16 cellular contexts compared by ENCODE assay signal in genomic region chr2:95017836-95018235, GRCh38. TPM values are rescaled to one million over a fixed set of nuclear protein-coding genes. Genes with fewer than 3 reads are reported as not detected.
DNase-seq lines count a peak whose midpoint lies in the region; TF ChIP-seq lines count a peak whose summit lies in the region.
"Had no signal": no experiment of that assay in that cellular context is flagged by ENCODE, and none has a peak within 500 bp of the region (broad histone marks: within the 10 kb centered on the region; RNA-seq: fewer than 3 reads in every experiment).

No MANE protein-coding gene starts in this region.

- no peak overlapping the region for H2AFZ ChIP-seq in neural progenitor cell (replicated peaks)

- H3K79me2 ChIP-seq in neural progenitor cell (ENCODE audit: low read depth): no peaks in the 10 kb centered on the region

- no peaks in the 10 kb centered on the region for H3K27me3 Mint-ChIP-seq in activated naive CD8-positive, alpha-beta T cell
- H3K27me3 Mint-ChIP-seq in activated naive CD8-positive, alpha-beta T cell treated with anti-CD3 and anti-CD28 coated beads for 36 hours: no peaks in the 10 kb centered on the region
- H3K27me3 Mint-ChIP-seq in neural progenitor cell (ENCODE audit: insufficient read depth, low read depth): peaks cover 16% of the 10 kb centered on the region

- 85 to 87% methylated on average over 12 of the region's 12 CpGs for WGBS in esophagus, 2 donors

- TF ChIP-seq CTCF in neural progenitor cell (IDR thresholded peaks at IDR 0.05) (no peak), GM10248 (IDR thresholded peaks at IDR 0.05; ENCODE audit: control extremely low read depth, extremely low read depth, low read depth, missing control alignments) (no peak)

- no peaks in the 10 kb centered on the region for H4K20me1 ChIP-seq in neural progenitor cell (ENCODE audit: low read depth)

- no peaks in the 10 kb centered on the region for H3K36me3 Mint-ChIP-seq in activated naive CD8-positive, alpha-beta T cell
- H3K36me3 Mint-ChIP-seq in activated naive CD8-positive, alpha-beta T cell treated with anti-CD3 and anti-CD28 coated beads for 36 hours: no peaks in the 10 kb centered on the region
- no peaks in the 10 kb centered on the region for H3K36me3 Mint-ChIP-seq in neural progenitor cell
- H3K36me3 Mint-ChIP-seq: CD14-positive monocyte; CD8-positive, alpha-beta T cell had no signal

- H3K36me3 ChIP-seq in esophagus (ENCODE audit: control insufficient read depth in 2 of 2, insufficient read depth in 2 of 2, low read length in 1 of 2) (no peaks in the 10 kb centered on the region), neural progenitor cell (no peaks in the 10 kb centered on the region)

- no peak for DNase-seq in activated naive CD8-positive, alpha-beta T cell treated with anti-CD3 and anti-CD28 coated beads for 36 hours
- DNase-seq in neural progenitor cell (ENCODE audit: low spot score): no peak
- no peak for DNase-seq in substantia nigra (lab: John Stamatoyannopoulos, UW)
- no peak for DNase-seq in iPS-NIHi7 (ENCODE audit: extremely low spot score)
- no peak for DNase-seq in GM10248 (ENCODE audit: extremely low spot score)
- no peak for DNase-seq in NCI-H2196 (lab: John Stamatoyannopoulos, UW; ENCODE audit: unreplicated experiment)
- DNase-seq: CD8-positive, alpha-beta T cell; COR-L47; DND-41; GDM1 had no signal

- CTCF ChIA-PET in GM10248 (lab: Yijun Ruan, JAX): interaction anchor here (2.9 kb wide), 1 partner anchor 36 kb away, joined by 11 read pairs; no protein-coding TSS in a partner anchor

- peak overlapping the region; percentile 37 for H3K27ac Mint-ChIP-seq in activated naive CD8-positive, alpha-beta T cell
- no peak overlapping the region for H3K27ac Mint-ChIP-seq in activated naive CD8-positive, alpha-beta T cell treated with anti-CD3 and anti-CD28 coated beads for 36 hours
- peak overlapping the region; percentile 47 for H3K27ac Mint-ChIP-seq in neural progenitor cell
- H3K27ac Mint-ChIP-seq: CD8-positive, alpha-beta T cell had no signal

- no peak overlapping the region for H3K4me3 Mint-ChIP-seq in activated naive CD8-positive, alpha-beta T cell
- H3K4me3 Mint-ChIP-seq in activated naive CD8-positive, alpha-beta T cell treated with anti-CD3 and anti-CD28 coated beads for 36 hours: no peak overlapping the region
- H3K4me3 Mint-ChIP-seq in neural progenitor cell: no peak overlapping the region
- H3K4me3 Mint-ChIP-seq: CD14-positive monocyte; CD8-positive, alpha-beta T cell had no signal

- no peak overlapping the region for H3K9ac ChIP-seq in neural progenitor cell

- H3K4me3 ChIP-seq in esophagus (ENCODE audit: low read depth in 1 of 2, low read length in 2 of 2) (no peak overlapping the region), neural progenitor cell (no peak overlapping the region)

- H3K9me3 ChIP-seq in esophagus (ENCODE audit: control insufficient read depth in 2 of 2, insufficient read depth in 1 of 2, low read depth in 1 of 2, low read length in 1 of 2) (no peaks in the 10 kb centered on the region), neural progenitor cell (ENCODE audit: low read depth) (no peaks in the 10 kb centered on the region)

- no peaks in the 10 kb centered on the region for H3F3A ChIP-seq in neural progenitor cell (ENCODE audit: low read depth)

- H3K9me3 Mint-ChIP-seq in activated naive CD8-positive, alpha-beta T cell (ENCODE audit: low read depth): no peaks in the 10 kb centered on the region
- no peaks in the 10 kb centered on the region for H3K9me3 Mint-ChIP-seq in activated naive CD8-positive, alpha-beta T cell treated with anti-CD3 and anti-CD28 coated beads for 36 hours
- H3K9me3 Mint-ChIP-seq in neural progenitor cell: no peaks in the 10 kb centered on the region
- H3K9me3 Mint-ChIP-seq: CD14-positive monocyte; CD8-positive, alpha-beta T cell had no signal

- H3K4me2 ChIP-seq in neural progenitor cell: no peak overlapping the region

- H3K27ac ChIP-seq in esophagus (ENCODE audit: low read depth in 2 of 2, low read length in 1 of 2) (peak overlapping the region; percentile 92 to 96), neural progenitor cell (no peak overlapping the region), substantia nigra (ENCODE audit: low read depth, low read length, poor library complexity, severe bottlenecking) (peak overlapping the region; percentile 79)
- H3K27ac ChIP-seq: 22Rv1 had no signal

- POLR2A ChIA-PET in GM10248 (lab: Yijun Ruan, JAX): no interaction called here

- H3K4me1 ChIP-seq in esophagus (ENCODE audit: control insufficient read depth in 2 of 2, insufficient read depth in 2 of 2, low read length in 1 of 2): peaks cover 0 to 25% of the 10 kb centered on the region in 2 donors
- H3K4me1 ChIP-seq in neural progenitor cell: no peaks in the 10 kb centered on the region

- peaks cover 21% of the 10 kb centered on the region for H3K4me1 Mint-ChIP-seq in activated naive CD8-positive, alpha-beta T cell (ENCODE audit: low read depth)
- peaks cover 26% of the 10 kb centered on the region for H3K4me1 Mint-ChIP-seq in activated naive CD8-positive, alpha-beta T cell treated with anti-CD3 and anti-CD28 coated beads for 36 hours
- H3K4me1 Mint-ChIP-seq in neural progenitor cell: peaks cover 38% of the 10 kb centered on the region

- H3K27me3 ChIP-seq in esophagus (ENCODE audit: control insufficient read depth in 1 of 2, insufficient read depth in 2 of 2, low read length in 2 of 2): no peaks in the 10 kb centered on the region
- H3K27me3 ChIP-seq in neural progenitor cell: no peaks in the 10 kb centered on the region

RNA-seq across cellular contexts. Expression of gene MAL, which starts 7.7 kb away (rescaled TPM):
- 10 to 100 TPM; 50.8 to 52.9 TPM for total RNA-seq in activated naive CD8-positive, alpha-beta T cell treated with anti-CD3 and anti-CD28 coated beads for 36 hours
- 1,000 to 10,000 TPM; 1,481 to 3,581 TPM for polyA plus RNA-seq in esophagus
- total RNA-seq in neural progenitor cell (ENCODE audit: low replicate concordance): not detected in 2 replicates
- total RNA-seq: A673 had no signal
- polyA plus RNA-seq: BJ had no signal

Comparison
In these comparisons a context has a peak if more than half of its experiments do, and no peak if none do; other contexts are left out.
1. RNA of gene MAL, which starts 7.7 kb away (total RNA-seq): 50.8 to 52.9 TPM in activated naive CD8-positive, alpha-beta T cell treated with anti-CD3 and anti-CD28 coated beads for 36 hours; not detected in neural progenitor cell; every median in the first group is over 10 times any median in the second.